ENCODE assay signal across 19 cellular contexts in genomic region chr5:57247765-57248164, GRCh38.
"Had no signal": no experiment of that assay in that cellular context is flagged by ENCODE, and none has a peak within 500 bp of the region (broad histone marks: within the 10 kb centered on the region; RNA-seq: fewer than 3 reads in every experiment).

No MANE protein-coding gene starts in this region.

- ATAC-seq: heart left ventricle; left colon; left ventricle myocardium superior; stimulated activated naive CD8-positive, alpha-beta T cell treated with anti-CD3 and anti-CD28 coated beads, Interleukin-15, amount 100 ng/mL, for 72 hours; upper lobe of right lung had no signal

- H3K4me3 Mint-ChIP-seq: endodermal cell; naive B cell; nephron progenitor cell; stimulated activated naive CD8-positive, alpha-beta T cell treated with anti-CD3 and anti-CD28 coated beads, Interleukin-15, amount 100 ng/mL, for 72 hours had no signal

- H3K27me3 ChIP-seq: colonic mucosa, heart left ventricle, testis, tibial nerve, upper lobe of right lung, vagina had no signal

- H3K9me3 ChIP-seq: colonic mucosa, heart left ventricle, testis, tibial nerve, upper lobe of right lung, vagina had no signal

- H3K27me3 Mint-ChIP-seq: naive B cell; stimulated activated naive CD8-positive, alpha-beta T cell treated with anti-CD3 and anti-CD28 coated beads, Interleukin-15, amount 100 ng/mL, for 72 hours had no signal

- H3K9me3 Mint-ChIP-seq: nephron progenitor cell; stimulated activated naive CD8-positive, alpha-beta T cell treated with anti-CD3 and anti-CD28 coated beads, Interleukin-15, amount 100 ng/mL, for 72 hours had no signal

- DNase-seq: colonic mucosa; effector CD4-positive, alpha-beta T cell; endodermal cell; foreskin melanocyte; heart left ventricle; hippocampal formation; left colon; left ventricle myocardium superior; mesenchymal stem cell; naive B cell; nephron progenitor cell; small intestine; stimulated activated CD4-positive, alpha-beta T cell treated with anti-CD3 and anti-CD28 coated beads, Interleukin-12 subunit alpha, Interleukin-12 subunit beta, amount 100 ng/mL, for 4 hours; stimulated activated naive CD8-positive, alpha-beta T cell treated with anti-CD3 and anti-CD28 coated beads, Interleukin-15, amount 100 ng/mL, for 72 hours; testis; upper lobe of right lung had no signal

- H3K4me3 ChIP-seq: colonic mucosa, heart left ventricle, lung, testis, tibial nerve, upper lobe of right lung, vagina had no signal

- H3K27ac Mint-ChIP-seq: endodermal cell had no signal

- H3K4me1 ChIP-seq: testis, tibial nerve, upper lobe of right lung, vagina had no signal

- H3K27ac ChIP-seq: colonic mucosa, heart left ventricle, testis, tibial nerve, upper lobe of right lung, vagina had no signal

- H3K4me1 Mint-ChIP-seq: nephron progenitor cell had no signal
